ENCODE assay signal across 21 cellular contexts in the genomic region with DNA sequence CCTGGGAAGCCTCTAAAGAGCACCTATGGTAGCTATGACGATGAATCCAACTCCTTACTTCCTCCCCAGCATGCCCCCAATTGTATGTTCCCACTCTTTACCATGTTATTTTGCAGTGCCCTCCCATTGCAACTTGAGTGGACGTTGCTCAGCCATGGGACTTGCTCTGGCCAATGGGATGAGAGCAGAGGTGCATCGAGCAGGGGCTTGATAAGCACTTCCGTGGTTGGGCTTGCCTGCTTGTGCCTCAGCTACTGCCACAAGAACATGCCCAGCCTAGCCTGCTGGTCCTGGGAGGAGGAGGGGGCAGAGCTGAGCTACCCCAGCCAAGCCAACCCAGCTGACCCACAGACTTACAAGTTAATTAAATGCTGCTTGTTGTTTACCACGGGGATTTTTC.
DNase-seq lines count a peak whose midpoint lies in the region; ATAC-seq, FAIRE-seq and TF ChIP-seq lines count a peak whose summit lies in the region.
"Had no signal": no experiment of that assay in that cellular context is flagged by ENCODE, and none has a peak within 500 bp of the region (broad histone marks: within the 10 kb centered on the region; RNA-seq: fewer than 3 reads in every experiment).

No MANE protein-coding gene starts in this region.

- H3K36me3 Mint-ChIP-seq in endodermal cell (ENCODE audit: low read depth): no peaks in the 10 kb centered on the region

- 0% methylated on average over 5 of the region's 5 CpGs for WGBS in HepG2 (ENCODE audit: low lambda C conversion rate)
- 40% methylated on average over 1 of the region's 5 CpGs for WGBS in right lobe of liver (ENCODE audit: insufficient coverage, low coverage, low lambda C conversion rate, missing lambda C conversion rate)
- WGBS in endodermal cell (ENCODE audit: insufficient coverage in 1 of 2, insufficient read length in 1 of 2), 2 experiments: 49 to 61% methylated on average over 3 to 5 of the region's 5 CpGs

- H3K9me3 ChIP-seq in HepG2 (ENCODE audit: low read length) (no peaks in the 10 kb centered on the region), right lobe of liver (no peaks in the 10 kb centered on the region), RWPE2 (ENCODE audit: severe bottlenecking) (no peaks in the 10 kb centered on the region), endodermal cell (ENCODE audit: control insufficient read depth, low read length) (no peaks in the 10 kb centered on the region), MG63 (no peaks in the 10 kb centered on the region)

- H3K4me2 ChIP-seq in HepG2 (ENCODE audit: low read depth, low read length): no peak overlapping the region

- intact Hi-C loops in HepG2 (cut with micrococcal nuclease; ENCODE audit: unreplicated experiment): no loop called here
- intact Hi-C loops in right lobe of liver (cut with DNase I): no loop called here

- H3K4me3 ChIP-seq in HepG2 (replicated peaks in 1 of 3; ENCODE audit: insufficient read depth in 1 of 3, low read depth in 2 of 3, low read length in 3 of 3) (no peak overlapping the region), right lobe of liver (no peak overlapping the region), RWPE2 (ENCODE audit: severe bottlenecking) (no peak overlapping the region), endodermal cell (ENCODE audit: low read length) (no peak overlapping the region), MG63 (no peak overlapping the region)

- no peak overlapping the region for H3K27ac Mint-ChIP-seq in endodermal cell
- H3K27ac Mint-ChIP-seq: CD4-positive, alpha-beta T cell had no signal

- H3K9ac ChIP-seq in HepG2 (ENCODE audit: insufficient read depth, low read depth, low read length) (no peak overlapping the region), endodermal cell (ENCODE audit: extremely low read depth, low read length, poor library complexity, severe bottlenecking) (no peak overlapping the region)

- H2AFZ ChIP-seq in HepG2 (ENCODE audit: low read length): no peak overlapping the region

- no peak for TF ChIP-seq POLR2A in HepG2 (IDR thresholded peaks at IDR 0.05; ENCODE audit: insufficient read depth in 1 of 2, low read depth in 2 of 2, low read length in 2 of 2)
- TF ChIP-seq POLR2A in right lobe of liver (IDR thresholded peaks at IDR 0.05): no peak

- no peaks in the 10 kb centered on the region for H3K9me3 Mint-ChIP-seq in endodermal cell
- H3K9me3 Mint-ChIP-seq: CD4-positive, alpha-beta T cell had no signal

- peaks cover 4% of the 10 kb centered on the region; the same call in 1 of the 2 replicates for H4K20me1 ChIP-seq in HepG2 (ENCODE audit: insufficient read depth, low read length)

- H3K4me1 Mint-ChIP-seq in endodermal cell: no peaks in the 10 kb centered on the region

- POLR2A ChIA-PET in HepG2 (lab: Yijun Ruan, JAX): no interaction called here

- in situ Hi-C loops in HepG2 (cut with HindIII; ENCODE audit: extremely low pct_ligation_motif_present, low pct_unique_long_range_greater_than_20kb): no loop called here

- H3K36me3 ChIP-seq in HepG2 (replicated peaks in 1 of 2; ENCODE audit: control insufficient read depth in 1 of 2, insufficient read depth in 2 of 2, low read length in 2 of 2) (no peaks in the 10 kb centered on the region), right lobe of liver (no peaks in the 10 kb centered on the region), RWPE2 (ENCODE audit: low read depth) (no peaks in the 10 kb centered on the region), endodermal cell (ENCODE audit: control insufficient read depth, insufficient read depth, low read length) (no peaks in the 10 kb centered on the region), MG63 (no peaks in the 10 kb centered on the region)

- BruUV-seq in HepG2 (replicated peaks; lab: Mats Ljungman, UMichigan): no TSS peak

- CTCF ChIA-PET in HepG2 (lab: Yijun Ruan, JAX; ENCODE audit: low intra/inter-chr PET ratio, low total read pairs): no interaction called here

- TF ChIP-seq CTCF in HepG2 (CRISPR knock-in tag; IDR thresholded peaks at IDR 0.05) (no peak), right lobe of liver (IDR thresholded peaks at IDR 0.05) (no peak), RWPE2 (IDR thresholded peaks at IDR 0.05; ENCODE audit: poor library complexity, severe bottlenecking) (no peak), endodermal cell (conservative IDR thresholded peaks at IDR 0.05) (no peak), GM20000 (IDR thresholded peaks at IDR 0.05; ENCODE audit: extremely low read depth, missing control alignments) (no peak)

- TF ChIP-seq RAD21 in HepG2 (CRISPR knock-in tag; IDR thresholded peaks at IDR 0.05): no peak

- no peaks in the 10 kb centered on the region for H3K4me1 ChIP-seq in HepG2 (ENCODE audit: insufficient read depth, low read length)
- no peaks in the 10 kb centered on the region for H3K4me1 ChIP-seq in right lobe of liver
- no peaks in the 10 kb centered on the region for H3K4me1 ChIP-seq in RWPE2 (ENCODE audit: insufficient read depth, poor library complexity, severe bottlenecking)
- H3K4me1 ChIP-seq in endodermal cell (ENCODE audit: control insufficient read depth, insufficient read depth, low read length): no peaks in the 10 kb centered on the region

- TF ChIP-seq EP300 in HepG2 (IDR thresholded peaks at IDR 0.05; ENCODE audit: low read depth in 2 of 2, low read length in 2 of 2) (no peak), HepG2 (CRISPR knock-in tag; IDR thresholded peaks at IDR 0.05; ENCODE audit: borderline replicate concordance) (no peak)

- FAIRE-seq in HepG2 (lab: Jason Lieb, UNC): no peak
- FAIRE-seq: A204.1, GM12892, GM18507 had no signal

- H3K27ac ChIP-seq in HepG2 (ENCODE audit: extremely low read length, insufficient read depth, low read length) (no peak overlapping the region), right lobe of liver (no peak overlapping the region), RWPE2 (ENCODE audit: poor library complexity, severe bottlenecking) (no peak overlapping the region), endodermal cell (ENCODE audit: low read depth, low read length) (no peak overlapping the region)

- H3K79me2 ChIP-seq in HepG2 (ENCODE audit: insufficient read depth, low read length): no peaks in the 10 kb centered on the region

- ATAC-seq in HepG2: no peak; the same call in 2 of the 3 replicates
- no peak for ATAC-seq in right lobe of liver
- ATAC-seq in RWPE2 (ENCODE audit: low read depth): peak; percentile 27; the same call in 2 of the 3 replicates
- no peak for ATAC-seq in GM18873 (IDR thresholded peaks at IDR 0.05; ENCODE audit: low FRiP score, unreplicated experiment)
- ATAC-seq: PC-3 had no signal

- DNase-seq in HepG2 (ENCODE audit: low spot score): no peak
- no peak for DNase-seq in right lobe of liver
- no peak for DNase-seq in RWPE2 (ENCODE audit: low spot score)
- DNase-seq in endodermal cell: peak; percentile 57
- DNase-seq in stimulated activated CD4-positive, alpha-beta T cell treated with anti-CD3 and anti-CD28 coated beads, Interleukin-15, amount 100 ng/mL, for 24 hours: no peak
- DNase-seq in GM20000 (ENCODE audit: low spot score): no peak
- no peak for DNase-seq in MG63
- DNase-seq: CD4-positive, alpha-beta T cell; DMS53; EL; NCI-H1417 treated with DMSO at 0.1 percent for 48 hours; NCI-H1930; NCI-H446 treated with DMSO at 0.1 percent for 48 hours; NCI-H774; PC-3; RPMI8226; SIG-M5 had no signal

- H3K4me3 Mint-ChIP-seq in endodermal cell: no peak overlapping the region
- H3K4me3 Mint-ChIP-seq: CD4-positive, alpha-beta T cell had no signal

- H3K27me3 ChIP-seq in HepG2 (ENCODE audit: control insufficient read depth in 1 of 2, insufficient read depth in 2 of 2, low read length in 2 of 2) (peaks cover 0 to 3% of the 10 kb centered on the region in 2 experiments; a peak in 1 of 5 replicates), right lobe of liver (no peaks in the 10 kb centered on the region), RWPE2 (ENCODE audit: insufficient read depth, poor library complexity, severe bottlenecking) (peaks cover 34% of the 10 kb centered on the region), endodermal cell (ENCODE audit: control insufficient read depth, insufficient read depth, low read length, poor library complexity, severe bottlenecking) (peaks cover 65% of the 10 kb centered on the region), MG63 (peaks cover 36% of the 10 kb centered on the region)

- H3K27me3 Mint-ChIP-seq in endodermal cell (ENCODE audit: insufficient read depth): peaks cover 33% of the 10 kb centered on the region

TF ChIP-seq in HepG2, 621 proteins besides CTCF, POLR2A, EP300 and RAD21:
- TF ChIP-seq, protein P1, sequence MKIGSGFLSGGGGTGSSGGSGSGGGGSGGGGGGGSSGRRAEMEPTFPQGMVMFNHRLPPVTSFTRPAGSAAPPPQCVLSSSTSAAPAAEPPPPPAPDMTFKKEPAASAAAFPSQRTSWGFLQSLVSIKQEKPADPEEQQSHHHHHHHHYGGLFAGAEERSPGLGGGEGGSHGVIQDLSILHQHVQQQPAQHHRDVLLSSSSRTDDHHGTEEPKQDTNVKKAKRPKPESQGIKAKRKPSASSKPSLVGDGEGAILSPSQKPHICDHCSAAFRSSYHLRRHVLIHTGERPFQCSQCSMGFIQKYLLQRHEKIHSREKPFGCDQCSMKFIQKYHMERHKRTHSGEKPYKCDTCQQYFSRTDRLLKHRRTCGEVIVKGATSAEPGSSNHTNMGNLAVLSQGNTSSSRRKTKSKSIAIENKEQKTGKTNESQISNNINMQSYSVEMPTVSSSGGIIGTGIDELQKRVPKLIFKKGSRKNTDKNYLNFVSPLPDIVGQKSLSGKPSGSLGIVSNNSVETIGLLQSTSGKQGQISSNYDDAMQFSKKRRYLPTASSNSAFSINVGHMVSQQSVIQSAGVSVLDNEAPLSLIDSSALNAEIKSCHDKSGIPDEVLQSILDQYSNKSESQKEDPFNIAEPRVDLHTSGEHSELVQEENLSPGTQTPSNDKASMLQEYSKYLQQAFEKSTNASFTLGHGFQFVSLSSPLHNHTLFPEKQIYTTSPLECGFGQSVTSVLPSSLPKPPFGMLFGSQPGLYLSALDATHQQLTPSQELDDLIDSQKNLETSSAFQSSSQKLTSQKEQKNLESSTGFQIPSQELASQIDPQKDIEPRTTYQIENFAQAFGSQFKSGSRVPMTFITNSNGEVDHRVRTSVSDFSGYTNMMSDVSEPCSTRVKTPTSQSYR (CRISPR knock-in tag; IDR thresholded peaks at IDR 0.05; ENCODE audit: borderline replicate concordance): no peak
- TF ChIP-seq RELA (CRISPR knock-in tag; IDR thresholded peaks at IDR 0.05) (no peak), MEIS1 (CRISPR knock-in tag; IDR thresholded peaks at IDR 0.05; ENCODE audit: borderline replicate concordance) (no peak), XRCC5 (optimal IDR thresholded peaks at IDR 0.05; ENCODE audit: low read length) (no peak), ZNF891 (CRISPR knock-in tag; IDR thresholded peaks at IDR 0.05) (0 out of 2 replicates have a peak, but pooled peaks have one; percentile 20)
- TF ChIP-seq, protein P2, sequence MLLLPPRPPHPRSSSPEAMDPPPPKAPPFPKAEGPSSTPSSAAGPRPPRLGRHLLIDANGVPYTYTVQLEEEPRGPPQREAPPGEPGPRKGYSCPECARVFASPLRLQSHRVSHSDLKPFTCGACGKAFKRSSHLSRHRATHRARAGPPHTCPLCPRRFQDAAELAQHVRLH (CRISPR knock-in tag; IDR thresholded peaks at IDR 0.05; ENCODE audit: borderline replicate concordance, low read depth): no peak
